ENCODE assay signal across 2 cellular contexts in the genomic region with DNA sequence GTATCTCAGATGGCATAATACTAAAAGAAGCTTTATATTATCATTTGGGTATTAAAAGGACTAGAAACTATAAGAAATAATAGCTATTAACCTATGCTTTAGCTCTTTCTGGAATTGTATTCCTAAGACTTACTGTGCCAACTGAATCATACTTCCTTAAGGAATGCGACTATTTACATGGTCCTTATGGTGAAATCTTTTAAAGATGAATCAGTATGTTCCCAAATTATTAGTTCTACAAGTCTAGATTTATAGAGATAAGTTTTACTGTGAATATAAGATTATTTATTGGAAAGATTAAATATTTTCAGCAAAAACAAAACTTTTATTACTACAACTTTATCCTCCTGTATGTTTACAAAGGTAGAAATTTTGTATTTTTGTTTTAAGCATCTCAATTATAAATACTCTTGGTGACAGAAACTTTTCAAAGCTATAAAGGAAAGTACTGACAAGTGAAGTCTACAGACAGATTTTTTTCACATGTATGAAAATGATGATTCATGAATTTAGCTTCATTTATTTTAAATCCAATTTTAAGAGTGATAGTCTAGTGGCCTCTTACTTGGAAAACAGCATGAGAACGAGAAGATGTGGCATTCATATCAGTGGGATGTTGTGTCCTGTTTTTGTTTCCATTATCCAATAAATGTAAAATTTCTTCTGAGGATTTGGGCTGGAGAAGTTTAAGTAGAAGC.
TF ChIP-seq lines count a peak whose summit lies in the region.

No MANE protein-coding gene starts in this region.

TF ChIP-seq in SK-N-SH, 30 proteins besides CTCF, POLR2A, EP300 and RAD21:
- TF ChIP-seq, protein P1, sequence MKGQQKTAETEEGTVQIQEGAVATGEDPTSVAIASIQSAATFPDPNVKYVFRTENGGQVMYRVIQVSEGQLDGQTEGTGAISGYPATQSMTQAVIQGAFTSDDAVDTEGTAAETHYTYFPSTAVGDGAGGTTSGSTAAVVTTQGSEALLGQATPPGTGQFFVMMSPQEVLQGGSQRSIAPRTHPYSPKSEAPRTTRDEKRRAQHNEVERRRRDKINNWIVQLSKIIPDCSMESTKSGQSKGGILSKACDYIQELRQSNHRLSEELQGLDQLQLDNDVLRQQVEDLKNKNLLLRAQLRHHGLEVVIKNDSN (IDR thresholded peaks at IDR 0.05; ENCODE audit: borderline replicate concordance, low read depth) = no peak
- TF ChIP-seq GATA2 (CRISPR knock-in tag; IDR thresholded peaks at IDR 0.05) (no peak), NFIC (IDR thresholded peaks at IDR 0.05; ENCODE audit: borderline replicate concordance) (peak; percentile 34; the same call in 1 of the 2 replicates), JUND (IDR thresholded peaks at IDR 0.05) (peak; percentile 40; the same call in 1 of the 2 replicates), TCF12 (IDR thresholded peaks at IDR 0.05) (peak; percentile 36; the same call in 1 of the 2 replicates), CHD2 (IDR thresholded peaks at IDR 0.05; ENCODE audit: low read length, partially characterized antibody) (no peak), YY1 (IDR thresholded peaks at IDR 0.05; ENCODE audit: low read depth) (no peak), RXRA (IDR thresholded peaks at IDR 0.05; ENCODE audit: borderline replicate concordance, low read depth) (no peak), NRF1 (IDR thresholded peaks at IDR 0.05; ENCODE audit: low read depth, low read length) (no peak), FOSL2 (IDR thresholded peaks at IDR 0.05; ENCODE audit: borderline replicate concordance, low read depth) (peak; percentile 45; the same call in 1 of the 2 replicates), EZH2phosphoT487 (IDR thresholded peaks at IDR 0.05; ENCODE audit: borderline replicate concordance, low read depth) (no peak), SIN3A (IDR thresholded peaks at IDR 0.05; ENCODE audit: borderline replicate concordance, low read depth, low read length) (no peak), RFX5 (IDR thresholded peaks at IDR 0.05; ENCODE audit: low read length) (no peak), MEF2A (IDR thresholded peaks at IDR 0.05; ENCODE audit: borderline replicate concordance, low read depth) (no peak), FOXM1 (IDR thresholded peaks at IDR 0.05; ENCODE audit: low read depth) (no peak), TEAD4 (IDR thresholded peaks at IDR 0.05; ENCODE audit: borderline replicate concordance, insufficient read depth) (0 out of 2 replicates have a peak, but pooled peaks have one; percentile 39)
- TF ChIP-seq, protein P2, sequence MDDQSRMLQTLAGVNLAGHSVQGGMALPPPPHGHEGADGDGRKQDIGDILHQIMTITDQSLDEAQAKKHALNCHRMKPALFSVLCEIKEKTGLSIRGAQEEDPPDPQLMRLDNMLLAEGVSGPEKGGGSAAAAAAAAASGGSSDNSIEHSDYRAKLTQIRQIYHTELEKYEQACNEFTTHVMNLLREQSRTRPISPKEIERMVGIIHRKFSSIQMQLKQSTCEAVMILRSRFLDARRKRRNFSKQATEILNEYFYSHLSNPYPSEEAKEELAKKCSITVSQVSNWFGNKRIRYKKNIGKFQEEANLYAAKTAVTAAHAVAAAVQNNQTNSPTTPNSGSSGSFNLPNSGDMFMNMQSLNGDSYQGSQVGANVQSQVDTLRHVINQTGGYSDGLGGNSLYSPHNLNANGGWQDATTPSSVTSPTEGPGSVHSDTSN (IDR thresholded peaks at IDR 0.05) = no peak
- TF ChIP-seq, protein P3, sequence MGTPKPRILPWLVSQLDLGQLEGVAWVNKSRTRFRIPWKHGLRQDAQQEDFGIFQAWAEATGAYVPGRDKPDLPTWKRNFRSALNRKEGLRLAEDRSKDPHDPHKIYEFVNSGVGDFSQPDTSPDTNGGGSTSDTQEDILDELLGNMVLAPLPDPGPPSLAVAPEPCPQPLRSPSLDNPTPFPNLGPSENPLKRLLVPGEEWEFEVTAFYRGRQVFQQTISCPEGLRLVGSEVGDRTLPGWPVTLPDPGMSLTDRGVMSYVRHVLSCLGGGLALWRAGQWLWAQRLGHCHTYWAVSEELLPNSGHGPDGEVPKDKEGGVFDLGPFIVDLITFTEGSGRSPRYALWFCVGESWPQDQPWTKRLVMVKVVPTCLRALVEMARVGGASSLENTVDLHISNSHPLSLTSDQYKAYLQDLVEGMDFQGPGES (IDR thresholded peaks at IDR 0.05; ENCODE audit: low read depth, low read length) = no peak

TF ChIP-seq in endothelial cell of umbilical vein, 7 proteins besides CTCF, POLR2A, EP300 and RAD21:
- peak; percentile 65 for TF ChIP-seq GATA2 (IDR thresholded peaks at IDR 0.05; ENCODE audit: insufficient read depth, insufficient read length, low read depth, low read length)
- TF ChIP-seq MYC (IDR thresholded peaks at IDR 0.05; ENCODE audit: low read depth, low read length) = no peak
- TF ChIP-seq, protein P4, sequence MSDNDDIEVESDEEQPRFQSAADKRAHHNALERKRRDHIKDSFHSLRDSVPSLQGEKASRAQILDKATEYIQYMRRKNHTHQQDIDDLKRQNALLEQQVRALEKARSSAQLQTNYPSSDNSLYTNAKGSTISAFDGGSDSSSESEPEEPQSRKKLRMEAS (IDR thresholded peaks at IDR 0.05; ENCODE audit: insufficient read depth, insufficient read length) = no peak
- TF ChIP-seq FOS (IDR thresholded peaks at IDR 0.05; ENCODE audit: borderline replicate concordance, insufficient read depth, low read length) = peak; percentile 72
- peak; percentile 40 for TF ChIP-seq JUN (IDR thresholded peaks at IDR 0.05; ENCODE audit: borderline replicate concordance, insufficient read depth, insufficient read length, low read depth)
- TF ChIP-seq POLR2AphosphoS5 (IDR thresholded peaks at IDR 0.05; ENCODE audit: insufficient read depth, low read depth, low read length) = no peak
- no peak for TF ChIP-seq EZH2 (IDR thresholded peaks at IDR 0.05; ENCODE audit: borderline replicate concordance, low read depth, low read length, severe bottlenecking)
